Comparison of ENCODE assay signal across 11 cellular contexts in genomic region chr11:46345881-46346484, GRCh38. TPM values are rescaled to one million over a fixed set of nuclear protein-coding genes. Genes with fewer than 3 reads are reported as not detected.
A peak's percentile ranks its signal among the peaks of the same experiment; 100 is the strongest.
DNase-seq lines count a peak whose midpoint lies in the region; ATAC-seq and TF ChIP-seq lines count a peak whose summit lies in the region.
"Had no signal": no experiment of that assay in that cellular context is flagged by ENCODE, and none has a peak within 500 bp of the region (broad histone marks: within the 10 kb centered on the region; RNA-seq: fewer than 3 reads in every experiment).

No MANE protein-coding gene starts in this region.

- peak overlapping the region in 2 of 4 donors; percentile 1 to 49 for H3K4me3 ChIP-seq in adrenal gland
- peak overlapping the region; percentile 39 for H3K4me3 ChIP-seq in mesodermal cell (ENCODE audit: extremely low read depth, insufficient read depth, low read length, poor library complexity, severe bottlenecking)
- peak overlapping the region; percentile 59 for H3K4me3 ChIP-seq in upper lobe of right lung
- H3K4me3 ChIP-seq: hepatocyte had no signal

- H3K27me3 ChIP-seq in adrenal gland (no peaks in the 10 kb centered on the region), upper lobe of right lung (no peaks in the 10 kb centered on the region)
- H3K27me3 ChIP-seq: hepatocyte had no signal

- TF ChIP-seq CTCF in adrenal gland (IDR thresholded peaks at IDR 0.05) (no peak), upper lobe of right lung (IDR thresholded peaks at IDR 0.05) (no peak)

- intact Hi-C loops in Right ventricle myocardium inferior (cut with DNase I), result no loop called here
- intact Hi-C loops in Right ventricle myocardium superior (cut with DNase I), result no loop called here
- intact Hi-C loops in adrenal gland (cut with DNase I), result no loop called here
- intact Hi-C loops in upper lobe of right lung (cut with DNase I), result no loop called here

- no peak for TF ChIP-seq POLR2A in adrenal gland (IDR thresholded peaks at IDR 0.05)

- H3K36me3 ChIP-seq in adrenal gland (replicated peaks in 1 of 2) (no peaks in the 10 kb centered on the region), mesodermal cell (ENCODE audit: control insufficient read depth, insufficient read depth, low read length) (peaks cover 11% of the 10 kb centered on the region), upper lobe of right lung (no peaks in the 10 kb centered on the region)

- 66 to 69% (median 68%) methylated on average over 7 to 10 of the region's 10 CpGs for WGBS in adrenal gland, 4 donors
- 93 to 94% methylated on average over 10 of the region's 10 CpGs for WGBS in mesodermal cell (ENCODE audit: insufficient coverage in 2 of 2), 2 experiments

- ATAC-seq in Right ventricle myocardium inferior (no peak), Right ventricle myocardium superior (ENCODE audit: poor library complexity) (no peak), upper lobe of right lung (no peak), GM18519 (IDR thresholded peaks at IDR 0.05; ENCODE audit: low FRiP score, unreplicated experiment) (no peak)

- DNase-seq in Right ventricle myocardium inferior (ENCODE audit: missing footprints) (peak; percentile 59), Right ventricle myocardium superior (no peak), adrenal gland (no peak), upper lobe of right lung (no peak), GM03348 (ENCODE audit: low spot score) (no peak), NK-92 (lab: John Stamatoyannopoulos, UW; ENCODE audit: unreplicated experiment) (no peak)
- DNase-seq: activated CD8-positive, alpha-beta memory T cell treated with anti-CD3 and anti-CD28 coated beads, Interleukin-2, amount 50 U/mL, for 4 hours; NCI-H1048 had no signal

- H3K9me3 ChIP-seq in adrenal gland (replicated peaks in 1 of 3), result no peaks in the 10 kb centered on the region
- no peaks in the 10 kb centered on the region for H3K9me3 ChIP-seq in mesodermal cell (ENCODE audit: control insufficient read depth, low read length)
- H3K9me3 ChIP-seq in upper lobe of right lung, result no peaks in the 10 kb centered on the region

- H3K4me1 ChIP-seq in adrenal gland (replicated peaks in 1 of 2) (peaks cover 9 to 26% of the 10 kb centered on the region in 2 donors), mesodermal cell (ENCODE audit: control insufficient read depth, insufficient read depth, low read length, poor library complexity, severe bottlenecking) (peaks cover 55% of the 10 kb centered on the region), upper lobe of right lung (peaks cover 44% of the 10 kb centered on the region)

- H3K27ac ChIP-seq in adrenal gland, result peak overlapping the region in 3 of 5 donors; percentile 48 to 80 (median 54)
- no peak overlapping the region for H3K27ac ChIP-seq in mesodermal cell (ENCODE audit: low read depth, low read length, severe bottlenecking)
- H3K27ac ChIP-seq in upper lobe of right lung, result peak overlapping the region; percentile 83
- H3K27ac ChIP-seq: hepatocyte had no signal

RNA-seq across cellular contexts. Expression of gene DGKZ, which starts 1.3 kb away (rescaled TPM):
- total RNA-seq in Right ventricle myocardium inferior (67.5 TPM), Right ventricle myocardium superior (65.8 TPM), adrenal gland (10 to 100 TPM; 32.6 to 63.4 (median 44.0) TPM), upper lobe of right lung (50.4 TPM)
- polyA plus RNA-seq in adrenal gland, result 100 to 1,000 TPM in 1 of 3 donors, 10 to 100 TPM in 2; 12.4 to 160 (median 57.0) TPM
- polyA plus RNA-seq in mesodermal cell (2013, experiment 1 of 2), result 58.8 TPM
- polyA plus RNA-seq in mesodermal cell (2013, experiment 2 of 2), result 45.7 TPM

RNA-seq across cellular contexts. Expression of gene MDK, which starts 35.5 kb away (rescaled TPM):
- total RNA-seq in Right ventricle myocardium inferior, result 3.2 TPM
- total RNA-seq in Right ventricle myocardium superior, result 4.7 TPM
- total RNA-seq in adrenal gland, result 100 to 1,000 TPM in 6 of 8 donors, 10 to 100 TPM in 2; 73.4 to 358 (median 128) TPM
- polyA plus RNA-seq in adrenal gland, result 100 to 1,000 TPM in 1 of 3 donors, 10 to 100 TPM in 2; 88.8 to 128 (median 94.0) TPM
- 1,793 TPM for polyA plus RNA-seq in mesodermal cell (2013, experiment 1 of 2)
- 1,702 TPM for polyA plus RNA-seq in mesodermal cell (2013, experiment 2 of 2)
- 24.7 TPM for total RNA-seq in upper lobe of right lung

RNA-seq across cellular contexts. Expression of gene CHRM4, which starts 45.6 kb away (rescaled TPM):
- total RNA-seq in Right ventricle myocardium inferior (not detected), Right ventricle myocardium superior (not detected), adrenal gland (under 1 TPM in 3 of 8 donors, not detected in 5; 0.14 to 0.81 (median 0.51) TPM), upper lobe of right lung (0.35 TPM)
- under 1 TPM in 2 of 3 donors, not detected in 1; 0.32 to 0.38 TPM for polyA plus RNA-seq in adrenal gland
- not detected for polyA plus RNA-seq in mesodermal cell (2013, experiment 1 of 2)
- 0.56 TPM for polyA plus RNA-seq in mesodermal cell (2013, experiment 2 of 2)
- polyA plus RNA-seq: hepatocyte had no signal
